Comparison of ENCODE assay signal across 8 cellular contexts in the genomic region with DNA sequence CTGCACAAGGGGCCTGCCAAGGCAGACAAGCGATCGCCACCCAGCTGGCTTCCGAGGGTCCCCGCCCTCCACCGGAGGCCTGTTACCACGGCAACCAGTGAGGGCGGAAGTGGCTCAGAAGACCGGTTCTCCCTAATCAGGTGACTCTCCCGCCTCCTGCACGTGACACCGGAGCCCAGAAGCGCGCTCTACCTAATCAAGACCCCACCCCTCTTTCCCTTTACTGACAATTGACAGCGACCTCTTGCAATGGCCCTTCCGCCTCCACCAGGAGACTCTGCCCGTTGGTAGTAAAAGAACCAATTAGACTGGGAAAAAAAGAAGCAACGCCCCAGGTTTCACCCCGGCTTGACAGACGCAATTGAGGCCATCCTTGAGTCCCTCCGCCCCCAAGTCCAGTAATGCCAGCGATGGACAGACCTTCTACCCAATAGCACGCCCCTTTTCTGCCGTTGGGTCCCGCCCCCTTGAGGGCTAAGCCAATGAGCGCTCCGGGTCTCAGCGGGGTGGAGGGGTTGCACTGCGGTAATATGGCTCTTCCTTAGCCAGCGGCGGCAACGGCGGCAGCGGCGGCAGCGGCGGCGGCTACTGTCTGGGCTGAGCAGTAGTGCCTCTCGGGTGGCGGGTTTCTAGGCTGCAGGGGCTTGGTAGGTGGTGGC. TPM values are rescaled to one million over a fixed set of nuclear protein-coding genes. Genes with fewer than 3 reads are reported as not detected.
DNase-seq lines count a peak whose midpoint lies in the region; ATAC-seq and TF ChIP-seq lines count a peak whose summit lies in the region.

Gene UVRAG, plus strand, starts transcription at position 525 of the 659 bp plus-strand sequence. CDS start 198 bp downstream, outside the sequence.

- no peaks in the 10 kb centered on the region for H3K9me3 ChIP-seq in liver (ENCODE audit: control insufficient read depth in 4 of 4, low read length in 3 of 4)

- intact Hi-C loops in activated CD4-positive, alpha-beta memory T cell treated with anti-CD3 and anti-CD28 coated beads for 36 hours (cut with micrococcal nuclease): loop anchor here (1.0 to 10.0 kb wide), 5 partner anchors 48 to 630 kb away; partner anchors contain the start of genes DGAT2, EMSY, GVQW3 and THAP12
- intact Hi-C loops in dorsolateral prefrontal cortex (cut with DNase I): loop anchor here (5.0 to 10.0 kb wide), 2 partner anchors 52 to 500 kb away; no protein-coding TSS in a partner anchor

- H3K36me3 Mint-ChIP-seq in activated CD4-positive, alpha-beta memory T cell treated with anti-CD3 and anti-CD28 coated beads for 36 hours: no peaks in the 10 kb centered on the region

- H3K9ac ChIP-seq in liver (ENCODE audit: low read depth in 1 of 2, low read length in 2 of 2): peak within 1 kb of the TSS; percentile 26 to 84

- ATAC-seq in GM19438 (IDR thresholded peaks at IDR 0.05; ENCODE audit: low read depth, unreplicated experiment) (peak; percentile 83), HG03575 (IDR thresholded peaks at IDR 0.05; ENCODE audit: extremely low read depth, insufficient number of reproducible peaks, low FRiP score, unreplicated experiment) (peak; percentile 45)

- H3K27ac Mint-ChIP-seq in activated CD4-positive, alpha-beta memory T cell treated with anti-CD3 and anti-CD28 coated beads for 36 hours: peak within 1 kb of the TSS; percentile 86

- H3K9me3 Mint-ChIP-seq in activated CD4-positive, alpha-beta memory T cell treated with anti-CD3 and anti-CD28 coated beads for 36 hours: no peaks in the 10 kb centered on the region

- peaks cover 2 to 25% (median 22%) of the 10 kb centered on the region in 4 donors for H3K4me1 ChIP-seq in liver (ENCODE audit: control insufficient read depth in 4 of 4, insufficient read depth in 4 of 4, low read length in 3 of 4)

- H3K4me3 Mint-ChIP-seq in activated CD4-positive, alpha-beta memory T cell treated with anti-CD3 and anti-CD28 coated beads for 36 hours: peak within 1 kb of the TSS; percentile 88

- H3K36me3 ChIP-seq in liver (ENCODE audit: control insufficient read depth in 4 of 4, insufficient read depth in 3 of 4, low read depth in 1 of 4, low read length in 3 of 4): no peaks in the 10 kb centered on the region

- peaks cover 16% of the 10 kb centered on the region for H3K4me1 Mint-ChIP-seq in activated CD4-positive, alpha-beta memory T cell treated with anti-CD3 and anti-CD28 coated beads for 36 hours (ENCODE audit: low read depth)

- TF ChIP-seq CTCF in dorsolateral prefrontal cortex (IDR thresholded peaks at IDR 0.05 in 54 of 56, conservative IDR thresholded peaks at IDR 0.05 in 2 of 56; ENCODE audit: low read depth in 1 of 56, partially characterized antibody in 56 of 56): peak in 27 of 56 donors; percentile 7 to 56 (median 28)
- peak; percentile 52 for TF ChIP-seq CTCF in liver (IDR thresholded peaks at IDR 0.05; ENCODE audit: low read depth, low read length, missing input control)

- DNase-seq in CD1c-positive myeloid dendritic cell (ENCODE audit: extremely low spot score) (peak; percentile 100), NCI-H82 treated with DMSO at 0.1 percent for 48 hours (lab: John Stamatoyannopoulos, UW; ENCODE audit: unreplicated experiment) (peak; percentile 99), dorsolateral prefrontal cortex (peak; percentile 98 to 99 (median 99))
- peak; percentile 98 for DNase-seq in activated CD4-positive, alpha-beta memory T cell treated with anti-CD3 and anti-CD28 coated beads for 36 hours
- DNase-seq in stimulated activated CD4-positive, alpha-beta T cell treated with anti-CD3 and anti-CD28 coated beads, Interleukin-4, amount 100 ng/mL, for 24 hours: peak; percentile 99

- POLR2A ChIA-PET in activated CD4-positive, alpha-beta memory T cell treated with anti-CD3 and anti-CD28 coated beads for 36 hours (lab: Charles Lee): interaction anchor here (1.6 kb wide), 1 partner anchor 12 kb away, joined by 3 read pairs; no protein-coding TSS in a partner anchor

- no peaks in the 10 kb centered on the region for H3K27me3 ChIP-seq in dorsolateral prefrontal cortex
- no peaks in the 10 kb centered on the region for H3K27me3 ChIP-seq in liver (ENCODE audit: control insufficient read depth in 4 of 4, insufficient read depth in 4 of 4, low read length in 3 of 4)

- peak within 1 kb of the TSS; percentile 71 to 99 (median 93) for H3K4me3 ChIP-seq in dorsolateral prefrontal cortex
- H3K4me3 ChIP-seq in liver (ENCODE audit: low read depth in 1 of 3, low read length in 3 of 3): peak within 1 kb of the TSS; percentile 78 to 96 (median 91)

- H3K27ac ChIP-seq in dorsolateral prefrontal cortex (peak within 1 kb of the TSS; percentile 45 to 97 (median 92)), liver (ENCODE audit: low read depth in 1 of 2, low read length in 2 of 2) (peak within 1 kb of the TSS; percentile 80 to 84)

- no peaks in the 10 kb centered on the region for H3K27me3 Mint-ChIP-seq in activated CD4-positive, alpha-beta memory T cell treated with anti-CD3 and anti-CD28 coated beads for 36 hours

- under 1% methylated on average over 39 of the region's 39 CpGs for WGBS in liver

- CTCF ChIA-PET in activated CD4-positive, alpha-beta memory T cell treated with anti-CD3 and anti-CD28 coated beads for 36 hours (lab: Charles Lee): interaction anchor here (0.7 to 5.0 kb wide), 6 partner anchors 12 to 337 kb away, joined by 3 to 50 read pairs (median 8); no protein-coding TSS in a partner anchor

- peak; percentile 28 to 59 for TF ChIP-seq RAD21 in liver (IDR thresholded peaks at IDR 0.05)

TF ChIP-seq in liver, 16 proteins besides CTCF, POLR2A, EP300 and RAD21:
- TF ChIP-seq HNF4G (IDR thresholded peaks at IDR 0.05) (peak; percentile 28), GABPA (IDR thresholded peaks at IDR 0.05 in 1 of 2, conservative IDR thresholded peaks at IDR 0.05 in 1 of 2) (peak; percentile 53 to 88), HNF4A (conservative IDR thresholded peaks at IDR 0.05) (peak; percentile 50 to 80), EGR1 (IDR thresholded peaks at IDR 0.05; ENCODE audit: low read depth in 2 of 2) (peak; percentile 60 to 68), JUND (IDR thresholded peaks at IDR 0.05) (peak in 1 of 2 donors; percentile 59), SP1 (IDR thresholded peaks at IDR 0.05) (peak; percentile 100), MAX (IDR thresholded peaks at IDR 0.05) (peak; percentile 69), ZBTB33 (IDR thresholded peaks at IDR 0.05) (peak; percentile 76), RXRA (IDR thresholded peaks at IDR 0.05) (peak; percentile 83 to 91), FOXA1 (IDR thresholded peaks at IDR 0.05) (peak; percentile 45), FOXA2 (IDR thresholded peaks at IDR 0.05) (no peak), NR2F2 (IDR thresholded peaks at IDR 0.05) (peak; percentile 91), TAF1 (conservative IDR thresholded peaks at IDR 0.05) (peak; percentile 88), ATF3 (IDR thresholded peaks at IDR 0.05) (peak; percentile 71), YY1 (IDR thresholded peaks at IDR 0.05) (peak; percentile 96)
- TF ChIP-seq, protein P1, sequence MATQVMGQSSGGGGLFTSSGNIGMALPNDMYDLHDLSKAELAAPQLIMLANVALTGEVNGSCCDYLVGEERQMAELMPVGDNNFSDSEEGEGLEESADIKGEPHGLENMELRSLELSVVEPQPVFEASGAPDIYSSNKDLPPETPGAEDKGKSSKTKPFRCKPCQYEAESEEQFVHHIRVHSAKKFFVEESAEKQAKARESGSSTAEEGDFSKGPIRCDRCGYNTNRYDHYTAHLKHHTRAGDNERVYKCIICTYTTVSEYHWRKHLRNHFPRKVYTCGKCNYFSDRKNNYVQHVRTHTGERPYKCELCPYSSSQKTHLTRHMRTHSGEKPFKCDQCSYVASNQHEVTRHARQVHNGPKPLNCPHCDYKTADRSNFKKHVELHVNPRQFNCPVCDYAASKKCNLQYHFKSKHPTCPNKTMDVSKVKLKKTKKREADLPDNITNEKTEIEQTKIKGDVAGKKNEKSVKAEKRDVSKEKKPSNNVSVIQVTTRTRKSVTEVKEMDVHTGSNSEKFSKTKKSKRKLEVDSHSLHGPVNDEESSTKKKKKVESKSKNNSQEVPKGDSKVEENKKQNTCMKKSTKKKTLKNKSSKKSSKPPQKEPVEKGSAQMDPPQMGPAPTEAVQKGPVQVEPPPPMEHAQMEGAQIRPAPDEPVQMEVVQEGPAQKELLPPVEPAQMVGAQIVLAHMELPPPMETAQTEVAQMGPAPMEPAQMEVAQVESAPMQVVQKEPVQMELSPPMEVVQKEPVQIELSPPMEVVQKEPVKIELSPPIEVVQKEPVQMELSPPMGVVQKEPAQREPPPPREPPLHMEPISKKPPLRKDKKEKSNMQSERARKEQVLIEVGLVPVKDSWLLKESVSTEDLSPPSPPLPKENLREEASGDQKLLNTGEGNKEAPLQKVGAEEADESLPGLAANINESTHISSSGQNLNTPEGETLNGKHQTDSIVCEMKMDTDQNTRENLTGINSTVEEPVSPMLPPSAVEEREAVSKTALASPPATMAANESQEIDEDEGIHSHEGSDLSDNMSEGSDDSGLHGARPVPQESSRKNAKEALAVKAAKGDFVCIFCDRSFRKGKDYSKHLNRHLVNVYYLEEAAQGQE (IDR thresholded peaks at IDR 0.05): peak; percentile 43

RNA-seq across cellular contexts. Expression of gene UVRAG, which starts in this region (rescaled TPM):
- 10 to 100 TPM; 15.5 to 16.7 TPM for total RNA-seq in activated CD4-positive, alpha-beta memory T cell treated with anti-CD3 and anti-CD28 coated beads for 36 hours
- 10 to 100 TPM; 29.8 to 76.8 (median 44.7) TPM for total RNA-seq in dorsolateral prefrontal cortex
- total RNA-seq in liver: 10 to 100 TPM; 12.1 to 15.1 TPM
- polyA plus RNA-seq in liver: 1 to 10 TPM; 4.4 to 7.9 TPM

Comparison
In these comparisons a context has a peak if more than half of its experiments do, and no peak if none do; other contexts are left out.
1. Peak in every context shown above with its lines: DNase-seq, ATAC-seq, H3K4me3 ChIP-seq and H3K27ac ChIP-seq.